Comparison of ENCODE assay signal across 15 cellular contexts in the genomic region with DNA sequence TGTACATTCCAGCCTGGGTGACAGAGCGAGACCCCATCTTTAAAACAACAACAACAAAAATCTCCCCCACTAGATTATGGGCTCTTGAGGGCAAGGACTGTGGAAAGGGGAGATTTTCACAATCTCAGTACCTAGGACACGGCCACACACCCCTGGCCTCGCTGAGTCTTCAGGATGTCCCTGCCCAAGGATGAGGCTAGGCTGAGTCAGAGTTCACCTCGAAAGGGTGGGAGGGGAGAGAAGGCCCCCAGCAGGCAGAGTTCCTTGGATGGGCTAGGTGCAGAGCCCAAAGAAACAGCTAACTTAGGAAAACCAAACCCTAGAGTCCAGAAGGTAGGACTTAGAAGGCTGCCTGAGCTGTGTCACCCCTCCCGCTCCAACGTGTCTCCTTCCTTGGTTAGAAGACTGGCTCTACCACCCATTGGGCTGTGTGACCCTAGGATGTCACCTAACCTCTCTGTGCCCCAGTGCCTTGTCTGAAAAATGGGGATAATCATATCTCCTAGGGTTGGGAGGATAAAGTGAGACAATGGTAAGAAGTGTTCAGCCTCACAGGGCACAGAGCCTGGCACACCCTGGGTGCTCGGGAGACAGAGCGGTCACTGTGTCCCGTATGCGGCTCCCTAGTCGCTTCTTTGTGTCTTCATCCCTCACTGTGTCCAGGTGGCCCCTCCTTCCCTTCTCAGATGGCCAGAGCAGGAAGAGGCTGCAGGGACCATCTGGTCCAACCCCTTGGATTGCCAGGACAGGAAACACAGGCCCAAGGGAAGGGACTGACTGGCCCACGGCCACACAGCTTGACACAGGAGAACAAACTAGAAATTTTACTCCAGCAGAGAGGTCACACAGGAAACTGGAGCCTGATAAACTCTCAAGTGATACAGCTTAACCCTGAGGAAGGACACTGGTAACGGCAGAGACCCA. TPM values are rescaled to one million over a fixed set of nuclear protein-coding genes. Genes with fewer than 3 reads are reported as not detected.
DNase-seq lines count a peak whose midpoint lies in the region; ATAC-seq and TF ChIP-seq lines count a peak whose summit lies in the region.
"Had no signal": no experiment of that assay in that cellular context is flagged by ENCODE, and none has a peak within 500 bp of the region (broad histone marks: within the 10 kb centered on the region; RNA-seq: fewer than 3 reads in every experiment).

No MANE protein-coding gene starts in this region.

- no peaks in the 10 kb centered on the region for H3K9me3 ChIP-seq in liver (ENCODE audit: control insufficient read depth in 4 of 4, low read length in 3 of 4)
- H3K9me3 ChIP-seq: mucosa of descending colon, upper lobe of right lung had no signal

- no peaks in the 10 kb centered on the region for H3K4me1 ChIP-seq in liver (ENCODE audit: control insufficient read depth in 4 of 4, insufficient read depth in 4 of 4, low read length in 3 of 4)
- H3K4me1 ChIP-seq: upper lobe of right lung had no signal

- peak; percentile 28 for DNase-seq in RPMI7951 (ENCODE audit: low read depth)
- DNase-seq in effector memory CD8-positive, alpha-beta T cell = no peak
- no peak for DNase-seq in stimulated activated effector memory CD8-positive, alpha-beta T cell treated with anti-CD3 and anti-CD28 coated beads, Interleukin-12 subunit alpha, Interleukin-12 subunit beta, amount 100 ng/mL, for 72 hours (ENCODE audit: low spot score in 2 of 2)
- DNase-seq in DMS153 treated with DMSO at 0.1 percent for 48 hours (lab: John Stamatoyannopoulos, UW; ENCODE audit: unreplicated experiment) = no peak
- DNase-seq: activated CD4-positive, CD25-positive, alpha-beta regulatory T cell treated with anti-CD3 and anti-CD28 coated beads, Interleukin-2, amount 50 U/mL, for 72 hours; activated naive CD8-positive, alpha-beta T cell treated with anti-CD3 and anti-CD28 coated beads, Interleukin-2, amount 10 ng/mL, durations not matched to agents 7 days and 5 days; mucosa of descending colon; NCI-H2171; stimulated activated CD4-positive, alpha-beta T cell treated with anti-CD3 and anti-CD28 coated beads, Interleukin-2, amount 100 ng/mL, for 24 hours; SW 1271; upper lobe of right lung had no signal

- H3K4me1 Mint-ChIP-seq in effector memory CD8-positive, alpha-beta T cell (ENCODE audit: low read depth in 2 of 2) = peaks cover 24 to 30% of the 10 kb centered on the region in 2 donors
- peaks cover 27% of the 10 kb centered on the region for H3K4me1 Mint-ChIP-seq in stimulated activated effector memory CD8-positive, alpha-beta T cell treated with anti-CD3 and anti-CD28 coated beads, Interleukin-12 subunit alpha, Interleukin-12 subunit beta, amount 100 ng/mL, for 72 hours

- H3K36me3 ChIP-seq in liver (ENCODE audit: control insufficient read depth in 4 of 4, insufficient read depth in 3 of 4, low read depth in 1 of 4, low read length in 3 of 4) = no peaks in the 10 kb centered on the region
- H3K36me3 ChIP-seq: upper lobe of right lung had no signal

- TF ChIP-seq RAD21 in liver (IDR thresholded peaks at IDR 0.05) = no peak

- no peaks in the 10 kb centered on the region for H3K27me3 ChIP-seq in liver (ENCODE audit: control insufficient read depth in 4 of 4, insufficient read depth in 4 of 4, low read length in 3 of 4)
- H3K27me3 ChIP-seq: BLaER1 treated with 17β-estradiol and CSF1 and Interleukin-3, amounts not matched to agents 10 nM and 100 nM; upper lobe of right lung had no signal

- no peaks in the 10 kb centered on the region for H3K27me3 Mint-ChIP-seq in effector memory CD8-positive, alpha-beta T cell
- H3K27me3 Mint-ChIP-seq: activated naive CD8-positive, alpha-beta T cell treated with anti-CD3 and anti-CD28 coated beads, Interleukin-2, amount 10 ng/mL, durations not matched to agents 7 days and 5 days had no signal

- no peak overlapping the region for H3K9ac ChIP-seq in liver (ENCODE audit: low read depth in 1 of 2, low read length in 2 of 2)

- no peak overlapping the region for H3K4me3 Mint-ChIP-seq in effector memory CD8-positive, alpha-beta T cell
- no peak overlapping the region for H3K4me3 Mint-ChIP-seq in stimulated activated effector memory CD8-positive, alpha-beta T cell treated with anti-CD3 and anti-CD28 coated beads, Interleukin-12 subunit alpha, Interleukin-12 subunit beta, amount 100 ng/mL, for 72 hours
- H3K4me3 Mint-ChIP-seq: activated naive CD8-positive, alpha-beta T cell treated with anti-CD3 and anti-CD28 coated beads, Interleukin-2, amount 10 ng/mL, durations not matched to agents 7 days and 5 days had no signal

- no peak for ATAC-seq in effector memory CD8-positive, alpha-beta T cell (replicated peaks)
- ATAC-seq in stimulated activated effector memory CD8-positive, alpha-beta T cell treated with anti-CD3 and anti-CD28 coated beads, Interleukin-12 subunit alpha, Interleukin-12 subunit beta, amount 100 ng/mL, for 72 hours = peak; percentile 46
- ATAC-seq in HG03139 (IDR thresholded peaks at IDR 0.05; ENCODE audit: unreplicated experiment) = no peak
- ATAC-seq in activated CD4-positive, CD25-positive, alpha-beta regulatory T cell treated with anti-CD3 and anti-CD28 coated beads, Interleukin-2, amount 50 U/mL, for 24 hours = no peak
- ATAC-seq: mucosa of descending colon, upper lobe of right lung had no signal

- H3K27ac ChIP-seq in liver (ENCODE audit: low read depth in 1 of 2, low read length in 2 of 2) = no peak overlapping the region
- H3K27ac ChIP-seq: BLaER1 treated with 17β-estradiol and CSF1 and Interleukin-3, amounts not matched to agents 10 nM and 100 nM; upper lobe of right lung had no signal

- WGBS in liver = 86% methylated on average over 13 of the region's 13 CpGs

- no peaks in the 10 kb centered on the region for H3K9me3 Mint-ChIP-seq in effector memory CD8-positive, alpha-beta T cell
- no peaks in the 10 kb centered on the region for H3K9me3 Mint-ChIP-seq in stimulated activated effector memory CD8-positive, alpha-beta T cell treated with anti-CD3 and anti-CD28 coated beads, Interleukin-12 subunit alpha, Interleukin-12 subunit beta, amount 100 ng/mL, for 72 hours
- H3K9me3 Mint-ChIP-seq: activated naive CD8-positive, alpha-beta T cell treated with anti-CD3 and anti-CD28 coated beads, Interleukin-2, amount 10 ng/mL, durations not matched to agents 7 days and 5 days had no signal

- peak overlapping the region; percentile 10 to 79 for H3K27ac Mint-ChIP-seq in effector memory CD8-positive, alpha-beta T cell
- peak overlapping the region; percentile 75 for H3K27ac Mint-ChIP-seq in stimulated activated effector memory CD8-positive, alpha-beta T cell treated with anti-CD3 and anti-CD28 coated beads, Interleukin-12 subunit alpha, Interleukin-12 subunit beta, amount 100 ng/mL, for 72 hours
- H3K27ac Mint-ChIP-seq: activated naive CD8-positive, alpha-beta T cell treated with anti-CD3 and anti-CD28 coated beads, Interleukin-2, amount 10 ng/mL, durations not matched to agents 7 days and 5 days had no signal

- H3K36me3 Mint-ChIP-seq in effector memory CD8-positive, alpha-beta T cell (ENCODE audit: insufficient read depth) = peaks cover 17% of the 10 kb centered on the region
- peaks cover 6% of the 10 kb centered on the region for H3K36me3 Mint-ChIP-seq in stimulated activated effector memory CD8-positive, alpha-beta T cell treated with anti-CD3 and anti-CD28 coated beads, Interleukin-12 subunit alpha, Interleukin-12 subunit beta, amount 100 ng/mL, for 72 hours

- TF ChIP-seq CTCF in liver (IDR thresholded peaks at IDR 0.05; ENCODE audit: low read depth, low read length, missing input control) = no peak

- H3K4me3 ChIP-seq in liver (ENCODE audit: low read depth in 1 of 3, low read length in 3 of 3) = no peak overlapping the region
- H3K4me3 ChIP-seq: BLaER1 treated with 17β-estradiol and CSF1 and Interleukin-3, amounts not matched to agents 10 nM and 100 nM; mucosa of descending colon; upper lobe of right lung had no signal

TF ChIP-seq in liver, 16 proteins besides CTCF, POLR2A, EP300 and RAD21:
- TF ChIP-seq YY1 (IDR thresholded peaks at IDR 0.05) = no peak
- TF ChIP-seq NR2F2 (IDR thresholded peaks at IDR 0.05) = peak; percentile 88
- peak; percentile 19 for TF ChIP-seq SP1 (IDR thresholded peaks at IDR 0.05)

RNA-seq across cellular contexts. Expression of a gene that starts 11.2 kb away (rescaled TPM):
- 5.6 and 6.2 TPM in 2 replicates for total RNA-seq in RPMI7951 (2014; rRNA removed; shearing (Covaris generic))
- 1 to 10 TPM; 1.1 to 1.3 TPM for total RNA-seq in liver
- 1 to 10 TPM in 1 of 2 donors, under 1 TPM in 1; 0.60 to 1.2 TPM for polyA plus RNA-seq in liver
